In genomic region chr11:47269829-47270305, GRCh38 we compare ENCODE assay signal across 1 cellular context.
TF ChIP-seq lines count a peak whose summit lies in the region.

MADD (plus strand) TSS chr11:47270133.

TF ChIP-seq in K562, 482 proteins besides CTCF, POLR2A, EP300 and RAD21 (continued from another document and continues in another):
- TF ChIP-seq ZNF175 (CRISPR knock-in tag; IDR thresholded peaks at IDR 0.05; ENCODE audit: low read depth) (no peak), ZFX (CRISPR knock-in tag; IDR thresholded peaks at IDR 0.05) (peak; percentile 46; the same call in 1 of the 2 replicates), YY1 (IDR thresholded peaks at IDR 0.05; ENCODE audit: borderline replicate concordance in 1 of 3, control insufficient read depth in 1 of 3, extremely low read depth in 1 of 3, insufficient read depth in 3 of 3, insufficient read length in 1 of 3, insufficient replicate concordance in 2 of 3, low read depth in 1 of 3, low read length in 2 of 3) (peak; percentile 4 to 40 (median 37)), ILK (tag; IDR thresholded peaks at IDR 0.05; ENCODE audit: borderline replicate concordance, low read depth) (no peak), EWSR1 (IDR thresholded peaks at IDR 0.05; ENCODE audit: borderline replicate concordance, low read depth, partially characterized antibody) (no peak), KDM5B (IDR thresholded peaks at IDR 0.05; ENCODE audit: insufficient replicate concordance, low read depth, low read length) (peak; percentile 87), CTBP1 (IDR thresholded peaks at IDR 0.05; ENCODE audit: borderline replicate concordance) (peak; percentile 11), JUND (IDR thresholded peaks at IDR 0.05; ENCODE audit: borderline replicate concordance, low read depth, low read length) (peak; percentile 91), JUND (tag; IDR thresholded peaks at IDR 0.05; ENCODE audit: borderline replicate concordance, low read depth, low read length) (no peak), SMC3 (conservative IDR thresholded peaks at IDR 0.05; ENCODE audit: insufficient read depth, low read depth, low read length) (no peak), ZNF140 (CRISPR knock-in tag; IDR thresholded peaks at IDR 0.05) (no peak), ZNF766 (CRISPR knock-in tag; conservative IDR thresholded peaks at IDR 0.05) (no peak), ZSCAN29 (IDR thresholded peaks at IDR 0.05) (no peak), COPS2 (conservative IDR thresholded peaks at IDR 0.05) (no peak), ZNF551 (CRISPR knock-in tag; IDR thresholded peaks at IDR 0.05) (no peak), RBM39 (optimal IDR thresholded peaks at IDR 0.05; ENCODE audit: low read depth, low read length) (no peak), RBM15 (IDR thresholded peaks at IDR 0.05; ENCODE audit: insufficient read depth, low read length) (no peak), ZNF311 (CRISPR knock-in tag; IDR thresholded peaks at IDR 0.05) (no peak), KLF6 (CRISPR knock-in tag; IDR thresholded peaks at IDR 0.05; ENCODE audit: borderline replicate concordance) (no peak), ZNF212 (CRISPR knock-in tag; IDR thresholded peaks at IDR 0.05) (no peak), ZNF239 (CRISPR knock-in tag; IDR thresholded peaks at IDR 0.05) (no peak), ESRRA (IDR thresholded peaks at IDR 0.05; ENCODE audit: borderline replicate concordance, low read depth) (no peak), PTBP1 (IDR thresholded peaks at IDR 0.05; ENCODE audit: low read depth, low read length) (no peak), XRCC3 (IDR thresholded peaks at IDR 0.05) (no peak), NCOA4 (IDR thresholded peaks at IDR 0.05; ENCODE audit: partially characterized antibody) (no peak), ZNF41 (CRISPR knock-in tag; conservative IDR thresholded peaks at IDR 0.05) (no peak), HLTF (IDR thresholded peaks at IDR 0.05) (no peak), RCOR1 (IDR thresholded peaks at IDR 0.05; ENCODE audit: borderline replicate concordance in 1 of 2, low read depth in 2 of 2, low read length in 2 of 2) (peak in 1 of 2 experiments; percentile 11; a peak in 1 of 4 replicates), ELF4 (CRISPR knock-in tag; IDR thresholded peaks at IDR 0.05) (no peak), BACH1 (tag; IDR thresholded peaks at IDR 0.05) (no peak), MYC (IDR thresholded peaks at IDR 0.05; ENCODE audit: low read depth, low read length) (no peak; the same call in 1 of the 2 replicates), MYC (CRISPR knock-in tag; IDR thresholded peaks at IDR 0.05; ENCODE audit: borderline replicate concordance, low read depth) (no peak), ZNF197 (CRISPR knock-in tag; IDR thresholded peaks at IDR 0.05; ENCODE audit: low read depth) (peak; percentile 80; the same call in 1 of the 2 replicates), GATAD2B (IDR thresholded peaks at IDR 0.05; ENCODE audit: borderline replicate concordance) (no peak), ELF2 (CRISPR knock-in tag; IDR thresholded peaks at IDR 0.05) (no peak), HDAC1 (IDR thresholded peaks at IDR 0.05) (no peak), EP400 (IDR thresholded peaks at IDR 0.05) (no peak), CCAR2 (IDR thresholded peaks at IDR 0.05; ENCODE audit: low read depth, low read length) (no peak), CGGBP1 (CRISPR knock-in tag; IDR thresholded peaks at IDR 0.05) (0 out of 2 replicates have a peak, but pooled peaks have one; percentile 28)
- TF ChIP-seq, protein P1, sequence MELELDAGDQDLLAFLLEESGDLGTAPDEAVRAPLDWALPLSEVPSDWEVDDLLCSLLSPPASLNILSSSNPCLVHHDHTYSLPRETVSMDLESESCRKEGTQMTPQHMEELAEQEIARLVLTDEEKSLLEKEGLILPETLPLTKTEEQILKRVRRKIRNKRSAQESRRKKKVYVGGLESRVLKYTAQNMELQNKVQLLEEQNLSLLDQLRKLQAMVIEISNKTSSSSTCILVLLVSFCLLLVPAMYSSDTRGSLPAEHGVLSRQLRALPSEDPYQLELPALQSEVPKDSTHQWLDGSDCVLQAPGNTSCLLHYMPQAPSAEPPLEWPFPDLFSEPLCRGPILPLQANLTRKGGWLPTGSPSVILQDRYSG (tag; conservative IDR thresholded peaks at IDR 0.05; ENCODE audit: low read depth): no peak
- TF ChIP-seq, protein P2, sequence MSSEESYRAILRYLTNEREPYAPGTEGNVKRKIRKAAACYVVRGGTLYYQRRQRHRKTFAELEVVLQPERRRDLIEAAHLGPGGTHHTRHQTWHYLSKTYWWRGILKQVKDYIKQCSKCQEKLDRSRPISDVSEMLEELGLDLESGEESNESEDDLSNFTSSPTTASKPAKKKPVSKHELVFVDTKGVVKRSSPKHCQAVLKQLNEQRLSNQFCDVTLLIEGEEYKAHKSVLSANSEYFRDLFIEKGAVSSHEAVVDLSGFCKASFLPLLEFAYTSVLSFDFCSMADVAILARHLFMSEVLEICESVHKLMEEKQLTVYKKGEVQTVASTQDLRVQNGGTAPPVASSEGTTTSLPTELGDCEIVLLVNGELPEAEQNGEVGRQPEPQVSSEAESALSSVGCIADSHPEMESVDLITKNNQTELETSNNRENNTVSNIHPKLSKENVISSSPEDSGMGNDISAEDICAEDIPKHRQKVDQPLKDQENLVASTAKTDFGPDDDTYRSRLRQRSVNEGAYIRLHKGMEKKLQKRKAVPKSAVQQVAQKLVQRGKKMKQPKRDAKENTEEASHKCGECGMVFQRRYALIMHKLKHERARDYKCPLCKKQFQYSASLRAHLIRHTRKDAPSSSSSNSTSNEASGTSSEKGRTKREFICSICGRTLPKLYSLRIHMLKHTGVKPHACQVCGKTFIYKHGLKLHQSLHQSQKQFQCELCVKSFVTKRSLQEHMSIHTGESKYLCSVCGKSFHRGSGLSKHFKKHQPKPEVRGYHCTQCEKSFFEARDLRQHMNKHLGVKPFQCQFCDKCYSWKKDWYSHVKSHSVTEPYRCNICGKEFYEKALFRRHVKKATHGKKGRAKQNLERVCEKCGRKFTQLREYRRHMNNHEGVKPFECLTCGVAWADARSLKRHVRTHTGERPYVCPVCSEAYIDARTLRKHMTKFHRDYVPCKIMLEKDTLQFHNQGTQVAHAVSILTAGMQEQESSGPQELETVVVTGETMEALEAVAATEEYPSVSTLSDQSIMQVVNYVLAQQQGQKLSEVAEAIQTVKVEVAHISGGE (CRISPR knock-in tag; IDR thresholded peaks at IDR 0.05): no peak; a peak in 1 of 6 replicates
- TF ChIP-seq, protein P3, sequence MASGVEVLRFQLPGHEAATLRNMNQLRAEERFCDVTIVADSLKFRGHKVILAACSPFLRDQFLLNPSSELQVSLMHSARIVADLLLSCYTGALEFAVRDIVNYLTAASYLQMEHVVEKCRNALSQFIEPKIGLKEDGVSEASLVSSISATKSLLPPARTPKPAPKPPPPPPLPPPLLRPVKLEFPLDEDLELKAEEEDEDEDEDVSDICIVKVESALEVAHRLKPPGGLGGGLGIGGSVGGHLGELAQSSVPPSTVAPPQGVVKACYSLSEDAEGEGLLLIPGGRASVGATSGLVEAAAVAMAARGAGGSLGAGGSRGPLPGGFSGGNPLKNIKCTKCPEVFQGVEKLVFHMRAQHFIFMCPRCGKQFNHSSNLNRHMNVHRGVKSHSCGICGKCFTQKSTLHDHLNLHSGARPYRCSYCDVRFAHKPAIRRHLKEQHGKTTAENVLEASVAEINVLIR (CRISPR knock-in tag; IDR thresholded peaks at IDR 0.05): no peak
- TF ChIP-seq, protein P4, sequence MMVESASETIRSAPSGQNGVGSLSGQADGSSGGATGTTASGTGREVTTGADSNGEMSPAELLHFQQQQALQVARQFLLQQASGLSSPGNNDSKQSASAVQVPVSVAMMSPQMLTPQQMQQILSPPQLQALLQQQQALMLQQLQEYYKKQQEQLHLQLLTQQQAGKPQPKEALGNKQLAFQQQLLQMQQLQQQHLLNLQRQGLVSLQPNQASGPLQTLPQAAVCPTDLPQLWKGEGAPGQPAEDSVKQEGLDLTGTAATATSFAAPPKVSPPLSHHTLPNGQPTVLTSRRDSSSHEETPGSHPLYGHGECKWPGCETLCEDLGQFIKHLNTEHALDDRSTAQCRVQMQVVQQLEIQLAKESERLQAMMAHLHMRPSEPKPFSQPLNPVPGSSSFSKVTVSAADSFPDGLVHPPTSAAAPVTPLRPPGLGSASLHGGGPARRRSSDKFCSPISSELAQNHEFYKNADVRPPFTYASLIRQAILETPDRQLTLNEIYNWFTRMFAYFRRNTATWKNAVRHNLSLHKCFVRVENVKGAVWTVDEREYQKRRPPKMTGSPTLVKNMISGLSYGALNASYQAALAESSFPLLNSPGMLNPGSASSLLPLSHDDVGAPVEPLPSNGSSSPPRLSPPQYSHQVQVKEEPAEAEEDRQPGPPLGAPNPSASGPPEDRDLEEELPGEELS (CRISPR knock-in tag; IDR thresholded peaks at IDR 0.05; ENCODE audit: borderline replicate concordance): no peak
- TF ChIP-seq, protein P5, sequence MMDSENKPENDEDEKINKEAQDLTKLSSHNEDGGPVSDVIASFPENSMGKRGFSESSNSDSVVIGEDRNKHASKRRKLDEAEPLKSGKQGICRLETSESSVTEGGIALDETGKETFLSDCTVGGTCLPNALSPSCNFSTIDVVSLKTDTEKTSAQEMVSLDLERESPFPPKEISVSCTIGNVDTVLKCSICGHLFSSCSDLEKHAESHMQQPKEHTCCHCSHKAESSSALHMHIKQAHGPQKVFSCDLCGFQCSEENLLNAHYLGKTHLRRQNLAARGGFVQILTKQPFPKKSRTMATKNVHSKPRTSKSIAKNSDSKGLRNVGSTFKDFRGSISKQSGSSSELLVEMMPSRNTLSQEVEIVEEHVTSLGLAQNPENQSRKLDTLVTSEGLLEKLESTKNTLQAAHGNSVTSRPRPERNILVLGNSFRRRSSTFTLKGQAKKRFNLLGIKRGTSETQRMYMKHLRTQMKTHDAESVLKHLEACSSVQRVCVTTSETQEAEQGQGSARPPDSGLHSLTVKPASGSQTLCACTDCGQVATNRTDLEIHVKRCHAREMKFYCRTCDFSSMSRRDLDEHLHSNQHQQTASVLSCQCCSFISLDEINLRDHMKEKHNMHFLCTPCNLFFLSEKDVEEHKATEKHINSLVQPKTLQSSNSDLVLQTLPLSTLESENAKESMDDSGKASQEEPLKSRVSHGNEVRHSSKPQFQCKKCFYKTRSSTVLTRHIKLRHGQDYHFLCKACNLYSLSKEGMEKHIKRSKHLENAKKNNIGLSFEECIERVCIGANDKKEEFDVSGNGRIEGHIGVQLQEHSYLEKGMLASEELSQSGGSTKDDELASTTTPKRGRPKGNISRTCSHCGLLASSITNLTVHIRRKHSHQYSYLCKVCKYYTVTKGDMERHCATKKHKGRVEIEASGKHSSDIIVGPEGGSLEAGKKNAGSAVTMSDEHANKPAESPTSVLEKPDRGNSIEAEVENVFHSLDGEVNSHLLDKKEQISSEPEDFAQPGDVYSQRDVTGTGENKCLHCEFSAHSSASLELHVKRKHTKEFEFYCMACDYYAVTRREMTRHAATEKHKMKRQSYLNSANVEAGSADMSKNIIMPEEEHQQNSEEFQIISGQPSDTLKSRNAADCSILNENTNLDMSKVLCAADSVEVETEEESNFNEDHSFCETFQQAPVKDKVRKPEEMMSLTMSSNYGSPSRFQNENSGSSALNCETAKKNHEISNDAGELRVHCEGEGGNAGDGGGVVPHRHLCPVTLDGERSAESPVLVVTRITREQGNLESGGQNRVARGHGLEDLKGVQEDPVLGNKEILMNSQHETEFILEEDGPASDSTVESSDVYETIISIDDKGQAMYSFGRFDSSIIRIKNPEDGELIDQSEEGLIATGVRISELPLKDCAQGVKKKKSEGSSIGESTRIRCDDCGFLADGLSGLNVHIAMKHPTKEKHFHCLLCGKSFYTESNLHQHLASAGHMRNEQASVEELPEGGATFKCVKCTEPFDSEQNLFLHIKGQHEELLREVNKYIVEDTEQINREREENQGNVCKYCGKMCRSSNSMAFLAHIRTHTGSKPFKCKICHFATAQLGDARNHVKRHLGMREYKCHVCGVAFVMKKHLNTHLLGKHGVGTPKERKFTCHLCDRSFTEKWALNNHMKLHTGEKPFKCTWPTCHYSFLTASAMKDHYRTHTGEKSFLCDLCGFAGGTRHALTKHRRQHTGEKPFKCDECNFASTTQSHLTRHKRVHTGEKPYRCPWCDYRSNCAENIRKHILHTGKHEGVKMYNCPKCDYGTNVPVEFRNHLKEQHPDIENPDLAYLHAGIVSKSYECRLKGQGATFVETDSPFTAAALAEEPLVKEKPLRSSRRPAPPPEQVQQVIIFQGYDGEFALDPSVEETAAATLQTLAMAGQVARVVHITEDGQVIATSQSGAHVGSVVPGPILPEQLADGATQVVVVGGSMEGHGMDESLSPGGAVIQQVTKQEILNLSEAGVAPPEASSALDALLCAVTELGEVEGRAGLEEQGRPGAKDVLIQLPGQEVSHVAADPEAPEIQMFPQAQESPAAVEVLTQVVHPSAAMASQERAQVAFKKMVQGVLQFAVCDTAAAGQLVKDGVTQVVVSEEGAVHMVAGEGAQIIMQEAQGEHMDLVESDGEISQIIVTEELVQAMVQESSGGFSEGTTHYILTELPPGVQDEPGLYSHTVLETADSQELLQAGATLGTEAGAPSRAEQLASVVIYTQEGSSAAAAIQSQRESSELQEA (IDR thresholded peaks at IDR 0.05; ENCODE audit: low read depth): no peak
- TF ChIP-seq, protein P6, sequence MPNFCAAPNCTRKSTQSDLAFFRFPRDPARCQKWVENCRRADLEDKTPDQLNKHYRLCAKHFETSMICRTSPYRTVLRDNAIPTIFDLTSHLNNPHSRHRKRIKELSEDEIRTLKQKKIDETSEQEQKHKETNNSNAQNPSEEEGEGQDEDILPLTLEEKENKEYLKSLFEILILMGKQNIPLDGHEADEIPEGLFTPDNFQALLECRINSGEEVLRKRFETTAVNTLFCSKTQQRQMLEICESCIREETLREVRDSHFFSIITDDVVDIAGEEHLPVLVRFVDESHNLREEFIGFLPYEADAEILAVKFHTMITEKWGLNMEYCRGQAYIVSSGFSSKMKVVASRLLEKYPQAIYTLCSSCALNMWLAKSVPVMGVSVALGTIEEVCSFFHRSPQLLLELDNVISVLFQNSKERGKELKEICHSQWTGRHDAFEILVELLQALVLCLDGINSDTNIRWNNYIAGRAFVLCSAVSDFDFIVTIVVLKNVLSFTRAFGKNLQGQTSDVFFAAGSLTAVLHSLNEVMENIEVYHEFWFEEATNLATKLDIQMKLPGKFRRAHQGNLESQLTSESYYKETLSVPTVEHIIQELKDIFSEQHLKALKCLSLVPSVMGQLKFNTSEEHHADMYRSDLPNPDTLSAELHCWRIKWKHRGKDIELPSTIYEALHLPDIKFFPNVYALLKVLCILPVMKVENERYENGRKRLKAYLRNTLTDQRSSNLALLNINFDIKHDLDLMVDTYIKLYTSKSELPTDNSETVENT (CRISPR knock-in tag; IDR thresholded peaks at IDR 0.05): 0 out of 2 replicates have a peak, but pooled peaks have one; percentile 25
- TF ChIP-seq, protein P7, sequence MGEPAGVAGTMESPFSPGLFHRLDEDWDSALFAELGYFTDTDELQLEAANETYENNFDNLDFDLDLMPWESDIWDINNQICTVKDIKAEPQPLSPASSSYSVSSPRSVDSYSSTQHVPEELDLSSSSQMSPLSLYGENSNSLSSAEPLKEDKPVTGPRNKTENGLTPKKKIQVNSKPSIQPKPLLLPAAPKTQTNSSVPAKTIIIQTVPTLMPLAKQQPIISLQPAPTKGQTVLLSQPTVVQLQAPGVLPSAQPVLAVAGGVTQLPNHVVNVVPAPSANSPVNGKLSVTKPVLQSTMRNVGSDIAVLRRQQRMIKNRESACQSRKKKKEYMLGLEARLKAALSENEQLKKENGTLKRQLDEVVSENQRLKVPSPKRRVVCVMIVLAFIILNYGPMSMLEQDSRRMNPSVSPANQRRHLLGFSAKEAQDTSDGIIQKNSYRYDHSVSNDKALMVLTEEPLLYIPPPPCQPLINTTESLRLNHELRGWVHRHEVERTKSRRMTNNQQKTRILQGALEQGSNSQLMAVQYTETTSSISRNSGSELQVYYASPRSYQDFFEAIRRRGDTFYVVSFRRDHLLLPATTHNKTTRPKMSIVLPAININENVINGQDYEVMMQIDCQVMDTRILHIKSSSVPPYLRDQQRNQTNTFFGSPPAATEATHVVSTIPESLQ (CRISPR knock-in tag; IDR thresholded peaks at IDR 0.05): no peak
